9 cellular contexts compared by ENCODE assay signal in genomic region chr13:85828094-85828684, GRCh38. TPM values are rescaled to one million over a fixed set of nuclear protein-coding genes. Genes with fewer than 3 reads are reported as not detected.
DNase-seq lines count a peak whose midpoint lies in the region; ATAC-seq, FAIRE-seq and TF ChIP-seq lines count a peak whose summit lies in the region.
"Had no signal": no experiment of that assay in that cellular context is flagged by ENCODE, and none has a peak within 500 bp of the region (broad histone marks: within the 10 kb centered on the region; RNA-seq: fewer than 3 reads in every experiment).

No MANE protein-coding gene starts in this region.

- TF ChIP-seq POLR2A in gastroesophageal sphincter (IDR thresholded peaks at IDR 0.05) = no peak

- H3K27ac ChIP-seq in gastroesophageal sphincter = no peak overlapping the region

- peak; percentile 36 for DNase-seq in GM03348 (ENCODE audit: low spot score)
- no peak for DNase-seq in HFF-Myc (ENCODE audit: extremely low read depth, low read depth)
- peak; percentile 14 for DNase-seq in RPMI8226
- peak; percentile 4 for DNase-seq in urothelium cell line (ENCODE audit: low spot score)
- no peak for DNase-seq in stimulated activated CD4-positive, alpha-beta T cell treated with anti-CD3 and anti-CD28 coated beads, Interleukin-1b, Interleukin-23, amount 100 ng/mL, for 48 hours
- no peak for DNase-seq in UCSD-AML1 (lab: John Stamatoyannopoulos, UW; ENCODE audit: unreplicated experiment)

- no peak for FAIRE-seq in urothelium cell line (lab: Jason Lieb, UNC)

- H3K4me3 ChIP-seq in HFF-Myc (replicated peaks; ENCODE audit: low read depth, low read length) (no peak overlapping the region), gastroesophageal sphincter (no peak overlapping the region)

- ATAC-seq in gastroesophageal sphincter (no peak), HG02763 (IDR thresholded peaks at IDR 0.05; ENCODE audit: unreplicated experiment) (no peak)

- 51 to 54% methylated on average over 2 of the region's 2 CpGs for WGBS in gastroesophageal sphincter (ENCODE audit: low coverage in 1 of 2), 2 donors

- no peaks in the 10 kb centered on the region for H3K9me3 ChIP-seq in gastroesophageal sphincter

- H3K4me1 ChIP-seq in gastroesophageal sphincter = no peaks in the 10 kb centered on the region

- TF ChIP-seq CTCF in HFF-Myc (IDR thresholded peaks at IDR 0.05; ENCODE audit: low read depth, low read length, missing control alignments) = peak; percentile 51
- TF ChIP-seq CTCF in gastroesophageal sphincter (IDR thresholded peaks at IDR 0.05) = peak in 3 of 4 experiments; percentile 37 to 54 (median 37)

- H3K27me3 ChIP-seq in gastroesophageal sphincter = no peaks in the 10 kb centered on the region

- no peaks in the 10 kb centered on the region for H3K36me3 ChIP-seq in gastroesophageal sphincter

- no peak for TF ChIP-seq EP300 in gastroesophageal sphincter (IDR thresholded peaks at IDR 0.05)

RNA-seq across cellular contexts. Expression of gene SLITRK6, which starts 29.0 kb away (rescaled TPM):
- total RNA-seq in gastroesophageal sphincter = 10 to 100 TPM in 1 of 4 donors, 1 to 10 TPM in 3; 2.4 to 17.0 (median 6.2) TPM
- total RNA-seq: pulmonary artery endothelial cell had no signal

Comparison
In these comparisons a context has a peak if more than half of its experiments do, and no peak if none do; other contexts are left out.
1. DNase-seq: peak in GM03348 (single experiment), RPMI8226 (single experiment) and urothelium cell line (single experiment); none in HFF-Myc (single experiment), stimulated activated CD4-positive, alpha-beta T cell treated with anti-CD3 and anti-CD28 coated beads, Interleukin-1b, Interleukin-23, amount 100 ng/mL, for 48 hours (single experiment) and UCSD-AML1 (single experiment).